28 cellular contexts compared by ENCODE assay signal in genomic region chr6:71090216-71090615, GRCh38.
"Had no signal": no experiment of that assay in that cellular context is flagged by ENCODE, and none has a peak within 500 bp of the region (broad histone marks: within the 10 kb centered on the region; RNA-seq: fewer than 3 reads in every experiment).

No MANE protein-coding gene starts in this region.

- H3K9me3 ChIP-seq: esophagus squamous epithelium, gastrocnemius medialis, heart right ventricle, left lung, lower lobe of right lung, mucosa of descending colon had no signal

- H3K27ac ChIP-seq: coronary artery, dorsolateral prefrontal cortex, epithelial cell of prostate, esophagus squamous epithelium, gastrocnemius medialis, heart right ventricle, left lung, lower lobe of right lung had no signal

- FAIRE-seq: colon, endometrium, islet of Langerhans, keratinocyte had no signal

- H3K36me3 ChIP-seq: esophagus squamous epithelium, gastrocnemius medialis, heart right ventricle, left lung, lower lobe of right lung had no signal

- H3K36me3 Mint-ChIP-seq: mesothelial cell of epicardium, naive B cell had no signal

- H3K4me3 ChIP-seq: coronary artery, dorsolateral prefrontal cortex, esophagus squamous epithelium, gastrocnemius medialis, heart right ventricle, left lung, lower lobe of right lung, mucosa of descending colon had no signal

- H3K27me3 ChIP-seq: dorsolateral prefrontal cortex, esophagus squamous epithelium, gastrocnemius medialis, heart right ventricle, left lung had no signal

- H3K4me1 Mint-ChIP-seq: endodermal cell, mesothelial cell of epicardium, naive B cell had no signal

- DNase-seq: dermis blood vessel endothelial cell; dorsolateral prefrontal cortex; effector CD4-positive, alpha-beta T cell; effector memory CD4-positive, alpha-beta T cell; endodermal cell; erythroblast; esophagus squamous epithelium; foreskin fibroblast; foreskin melanocyte; gastrocnemius medialis; glutamatergic neuron; head of caudate nucleus; heart right ventricle; hippocampal formation; left lung; left ventricle myocardium superior; lower lobe of right lung; mesenchymal stem cell; mucosa of descending colon; naive B cell had no signal

- H3K4me3 Mint-ChIP-seq: endodermal cell, mesothelial cell of epicardium, naive B cell had no signal

- ATAC-seq: esophagus mucosa, gastrocnemius medialis, heart right ventricle, left lung, left ventricle myocardium superior, lower lobe of right lung, mucosa of descending colon had no signal

- H3K27ac Mint-ChIP-seq: endodermal cell, mesothelial cell of epicardium, naive B cell had no signal

- H3K4me1 ChIP-seq: esophagus squamous epithelium, gastrocnemius medialis, heart right ventricle, left lung, lower lobe of right lung had no signal
